Comparison of ENCODE assay signal across 8 cellular contexts in genomic region chr1:95073446-95073845, GRCh38. TPM values are rescaled to one million over a fixed set of nuclear protein-coding genes. Genes with fewer than 3 reads are reported as not detected.
DNase-seq lines count a peak whose midpoint lies in the region; ATAC-seq and TF ChIP-seq lines count a peak whose summit lies in the region.

No MANE protein-coding gene starts in this region.

- intact Hi-C loops in PC-3 (cut with micrococcal nuclease): loop anchor here (1.0 to 2.0 kb wide), 3 partner anchors 11 to 160 kb away; partner anchors contain the start of gene TLCD4

- no peak for DNase-seq in GM12865 (ENCODE audit: low read depth)
- no peak for DNase-seq in PC-3
- peak; percentile 32 for DNase-seq in pons (ENCODE audit: low spot score)
- no peak for DNase-seq in foreskin keratinocyte

- H3K27ac ChIP-seq in PC-3 (ENCODE audit: low read length) (peak overlapping the region; percentile 78; the same call in 1 of the 2 replicates), esophagus (ENCODE audit: low read depth in 2 of 2, low read length in 1 of 2) (peak overlapping the region; percentile 76 to 95), foreskin keratinocyte (no peak overlapping the region)

- H4K20me1 ChIP-seq in PC-3 (ENCODE audit: low read length): no peaks in the 10 kb centered on the region

- ATAC-seq in PC-3: no peak
- no peak for ATAC-seq in GM18858 (IDR thresholded peaks at IDR 0.05; ENCODE audit: unreplicated experiment)
- no peak for ATAC-seq in HG02870 (IDR thresholded peaks at IDR 0.05; ENCODE audit: unreplicated experiment)
- no peak for ATAC-seq in foreskin keratinocyte
- no peak for ATAC-seq in GM21360 (IDR thresholded peaks at IDR 0.05; ENCODE audit: unreplicated experiment)

- no peak for TF ChIP-seq CTCF in GM12865 (IDR thresholded peaks at IDR 0.05; ENCODE audit: insufficient read depth, low read depth, low read length, missing control alignments)
- no peak for TF ChIP-seq CTCF in PC-3 (conservative IDR thresholded peaks at IDR 0.05; ENCODE audit: low read depth, low read length)
- TF ChIP-seq CTCF in foreskin keratinocyte (conservative IDR thresholded peaks at IDR 0.05): no peak

- peak overlapping the region; percentile 90 for H3K9ac ChIP-seq in PC-3 (ENCODE audit: low read length)

- no peaks in the 10 kb centered on the region for H3K9me3 ChIP-seq in PC-3 (ENCODE audit: low read length)
- H3K9me3 ChIP-seq in esophagus (ENCODE audit: control insufficient read depth in 2 of 2, insufficient read depth in 1 of 2, low read depth in 1 of 2, low read length in 1 of 2): no peaks in the 10 kb centered on the region

- no TSS peak for BruUV-seq in PC-3 (replicated peaks; lab: Mats Ljungman, UMichigan)

- H3K79me2 ChIP-seq in PC-3 (ENCODE audit: low read length): 0 out of 2 replicates have a peak, but pooled peaks cover 6% of the 10 kb centered on the region

- H3F3A ChIP-seq in PC-3 (ENCODE audit: low read length, unreplicated experiment): no peaks in the 10 kb centered on the region

- 12 to 18% methylated on average over 3 of the region's 3 CpGs for WGBS in esophagus, 2 donors

- H3K4me3 ChIP-seq in GM12865 (ENCODE audit: low read depth, low read length) (peak overlapping the region; percentile 80), PC-3 (ENCODE audit: low read length) (peak overlapping the region; percentile 91), esophagus (ENCODE audit: low read depth in 1 of 2, low read length in 2 of 2) (peak overlapping the region; percentile 69 to 75)

- CTCF ChIA-PET in PC-3 (lab: Charles Lee): interaction anchor here (1.4 to 1.6 kb wide), 2 partner anchors 11 to 161 kb away, joined by 7 to 20 read pairs; partner anchors contain the start of gene RWDD3

- peak overlapping the region; percentile 97 for H2AFZ ChIP-seq in PC-3 (ENCODE audit: low read length)

- H3K27me3 ChIP-seq in PC-3 (ENCODE audit: low read length) (no peaks in the 10 kb centered on the region), esophagus (ENCODE audit: control insufficient read depth in 1 of 2, insufficient read depth in 2 of 2, low read length in 2 of 2) (no peaks in the 10 kb centered on the region), foreskin keratinocyte (peaks cover 10% of the 10 kb centered on the region)

- H3K4me2 ChIP-seq in PC-3 (ENCODE audit: low read length): peak overlapping the region; percentile 93

- POLR2A ChIA-PET in PC-3 (lab: Charles Lee; ENCODE audit: unreplicated experiment): interaction anchor here (0.6 to 1.4 kb wide), 4 partner anchors 43 to 215 kb away, joined by 3 to 33 read pairs (median 6); partner anchors contain the start of gene RWDD3

- H3K36me3 ChIP-seq in PC-3 (ENCODE audit: low read depth, low read length) (no peaks in the 10 kb centered on the region), esophagus (ENCODE audit: control insufficient read depth in 2 of 2, insufficient read depth in 2 of 2, low read length in 1 of 2) (no peaks in the 10 kb centered on the region)

- no peaks in the 10 kb centered on the region for H3K9me2 ChIP-seq in PC-3 (replicated peaks; ENCODE audit: low read length)

- H3K4me1 ChIP-seq in PC-3 (ENCODE audit: insufficient read depth, low read length): peaks cover 16% of the 10 kb centered on the region
- peaks cover 0 to 2% of the 10 kb centered on the region in 2 donors for H3K4me1 ChIP-seq in esophagus (ENCODE audit: control insufficient read depth in 2 of 2, insufficient read depth in 2 of 2, low read length in 1 of 2)
- H3K4me1 ChIP-seq in foreskin keratinocyte: no peaks in the 10 kb centered on the region

RNA-seq across cellular contexts. Expression of gene ALG14, which starts 0.7 kb away (rescaled TPM):
- total RNA-seq in PC-3 (2014; rRNA removed): 3.4 and 9.7 TPM in 2 replicates
- 1 to 10 TPM in 1 of 2 donors, under 1 TPM in 1; 0.88 to 1.3 TPM for polyA plus RNA-seq in esophagus
- total RNA-seq in foreskin keratinocyte: 4.8 and 5.4 TPM in 2 replicates
- polyA plus RNA-seq in foreskin keratinocyte: 3.9 and 6.8 TPM in 2 replicates

RNA-seq across cellular contexts. Expression of gene TLCD4, which starts 43.7 kb away (rescaled TPM):
- total RNA-seq in PC-3 (2014; rRNA removed) (8.3 and 8.6 TPM in 2 replicates), foreskin keratinocyte (0.10 and 0.11 TPM in 2 replicates)
- polyA plus RNA-seq in esophagus (under 1 TPM; 0.37 to 0.46 TPM), foreskin keratinocyte (0.01 and 0.16 TPM in 2 replicates)
